Comparison of ENCODE assay signal across 9 cellular contexts in genomic region chr1:2279210-2279639, GRCh38. TPM values are rescaled to one million over a fixed set of nuclear protein-coding genes. Genes with fewer than 3 reads are reported as not detected.
DNase-seq lines count a peak whose midpoint lies in the region; ATAC-seq, FAIRE-seq and TF ChIP-seq lines count a peak whose summit lies in the region.
"Had no signal": no experiment of that assay in that cellular context is flagged by ENCODE, and none has a peak within 500 bp of the region (broad histone marks: within the 10 kb centered on the region; RNA-seq: fewer than 3 reads in every experiment).

No MANE protein-coding gene starts in this region.

- H3K27ac Mint-ChIP-seq in chondrocyte (ENCODE audit: unreplicated experiment): peak overlapping the region; percentile 94

- H3K27me3 ChIP-seq in kidney epithelial cell (ENCODE audit: control insufficient read depth, insufficient read depth, low read length) (no peaks in the 10 kb centered on the region), small intestine (ENCODE audit: control insufficient read depth in 2 of 2, insufficient read depth in 2 of 2, low read length in 2 of 2) (no peaks in the 10 kb centered on the region)

- WGBS in small intestine, 3 donors: 23 to 67% (median 66%) methylated on average over 13 of the region's 13 CpGs

- H3K4me3 ChIP-seq in HEK293 (ENCODE audit: low read depth, low read length) (no peak overlapping the region), kidney epithelial cell (ENCODE audit: low read depth, low read length) (no peak overlapping the region), small intestine (ENCODE audit: low read depth in 1 of 2, low read length in 2 of 2) (no peak overlapping the region)

- H3K27ac ChIP-seq in HEK293 (ENCODE audit: extremely low read depth, low read depth, low read length) (no peak overlapping the region), small intestine (ENCODE audit: low read depth in 1 of 2, low read length in 1 of 2) (peak overlapping the region; percentile 8 to 74)

- no peak for ATAC-seq in GM18868 (IDR thresholded peaks at IDR 0.05; ENCODE audit: unreplicated experiment)

- no peak for DNase-seq in chondrocyte (ENCODE audit: low spot score)
- peak; percentile 59 for DNase-seq in kidney epithelial cell (ENCODE audit: low read depth)
- no peak for DNase-seq in small intestine
- DNase-seq in NCI-H1105 (lab: John Stamatoyannopoulos, UW): no peak
- no peak for DNase-seq in NCI-H1436 (lab: John Stamatoyannopoulos, UW)
- DNase-seq in GF-D8 (lab: John Stamatoyannopoulos, UW): no peak
- DNase-seq: NCI-H446 had no signal

- peaks cover 60% of the 10 kb centered on the region for H3K4me1 Mint-ChIP-seq in chondrocyte (ENCODE audit: low read depth)

- H3K9me3 Mint-ChIP-seq in chondrocyte (ENCODE audit: low read depth): no peaks in the 10 kb centered on the region

- H3K36me3 Mint-ChIP-seq in chondrocyte (ENCODE audit: low read depth): peaks cover 3% of the 10 kb centered on the region

- CTCF ChIA-PET in HEK293 (lab: Yijun Ruan, JAX): interaction anchor here (0.6 kb wide), 1 partner anchor 142 kb away, joined by 3 read pairs; no protein-coding TSS in a partner anchor

- H3K4me3 Mint-ChIP-seq in chondrocyte (ENCODE audit: unreplicated experiment): peak overlapping the region; percentile 46

- FAIRE-seq in small intestine (lab: Jason Lieb, UNC): no peak

- H3K27me3 Mint-ChIP-seq in chondrocyte (ENCODE audit: low read depth): no peaks in the 10 kb centered on the region

- no peak for TF ChIP-seq CTCF in HEK293 (tag by site-specific recombination; IDR thresholded peaks at IDR 0.05)
- no peak for TF ChIP-seq CTCF in chondrocyte (IDR thresholded peaks at IDR 0.05)
- no peak for TF ChIP-seq CTCF in kidney epithelial cell (IDR thresholded peaks at IDR 0.05; ENCODE audit: insufficient read depth, low read length, poor library complexity, severe bottlenecking)

- H3K36me3 ChIP-seq in HEK293 (ENCODE audit: control insufficient read depth in 2 of 2, insufficient read depth in 1 of 2, low read length in 2 of 2) (peaks cover 0 to 38% of the 10 kb centered on the region in 2 experiments; a peak in 2 of 3 replicates), kidney epithelial cell (ENCODE audit: control insufficient read depth, insufficient read depth, low read length) (no peaks in the 10 kb centered on the region), small intestine (ENCODE audit: control insufficient read depth in 2 of 2, insufficient read depth in 2 of 2, low read length in 2 of 2) (no peaks in the 10 kb centered on the region)

- POLR2A ChIA-PET in HEK293 (lab: Yijun Ruan, JAX): interaction anchor here (0.6 kb wide), 1 partner anchor 30 kb away, joined by 3 read pairs; no protein-coding TSS in a partner anchor

- H3K4me1 ChIP-seq in HEK293 (ENCODE audit: control insufficient read depth, insufficient read depth, low read length) (peaks cover 4% of the 10 kb centered on the region; the same call in 1 of the 2 replicates), small intestine (ENCODE audit: control insufficient read depth in 2 of 2, insufficient read depth in 1 of 2, low read depth in 1 of 2, low read length in 1 of 2) (peaks cover 2 to 26% of the 10 kb centered on the region in 2 donors)

- H3K9me3 ChIP-seq in HEK293 (ENCODE audit: control insufficient read depth, insufficient read depth, low read depth, low read length) (no peaks in the 10 kb centered on the region), small intestine (ENCODE audit: control insufficient read depth, low read depth) (no peaks in the 10 kb centered on the region)

TF ChIP-seq in HEK293, 187 proteins besides CTCF, POLR2A, EP300 and RAD21:
- peak; percentile 21; the same call in 1 of the 2 replicates for TF ChIP-seq KLF9 (tag by site-specific recombination; IDR thresholded peaks at IDR 0.05; ENCODE audit: low read depth)
- TF ChIP-seq ZNF398 (tag by site-specific recombination; IDR thresholded peaks at IDR 0.05): peak; percentile 54
- no peak for TF ChIP-seq PATZ1 (tag by site-specific recombination; IDR thresholded peaks at IDR 0.05)

RNA-seq across cellular contexts. Expression of gene SKI, which starts 51.1 kb away (rescaled TPM):
- total RNA-seq in chondrocyte: 112 to 135 TPM (median 116 TPM) in 3 replicates
- 26.9 and 33.8 TPM in 2 replicates for total RNA-seq in kidney epithelial cell
- polyA plus RNA-seq in small intestine: 10 to 100 TPM in 1 of 3 donors, 1 to 10 TPM in 2; 4.2 to 17.8 (median 5.4) TPM
